In genomic region chr4:39840516-39840915, GRCh38 we compare ENCODE assay signal across 5 cellular contexts.
DNase-seq lines count a peak whose midpoint lies in the region; FAIRE-seq and TF ChIP-seq lines count a peak whose summit lies in the region.
"Not testable (repeated sequence)": the region's sequence is repeated elsewhere in the genome, so short reads cannot be mapped to it uniquely, and the experiment has no call there.

No MANE protein-coding gene starts in this region.

- not testable (repeated sequence) for H3K27me3 Mint-ChIP-seq in osteocyte (ENCODE audit: unreplicated experiment); progenitor cell of endocrine pancreas

- not testable (repeated sequence) for H3K4me3 ChIP-seq in trophoblast cell (ENCODE audit: low read depth, low read length)

- FAIRE-seq in GM12891 (lab: Jason Lieb, UNC), result peak; percentile 41

- no CpG with 5 or more reads among the region's 14 CpGs for whole genome bisulfite sequencing in trophoblast cell (ENCODE audit: extremely low coverage, insufficient coverage, insufficient read length)

- not testable (repeated sequence) for H3K4me3 Mint-ChIP-seq in osteocyte (ENCODE audit: unreplicated experiment); progenitor cell of endocrine pancreas (ENCODE audit: low read depth)

- not testable (repeated sequence) for H3K23ac ChIP-seq in trophoblast cell (ENCODE audit: low read length)

- not testable (repeated sequence) for H3K4ac ChIP-seq in trophoblast cell (ENCODE audit: low read depth, low read length)

- TF ChIP-seq POLR2A in GM12891 (IDR thresholded peaks at IDR 0.05; ENCODE audit: low read depth, low read length), result not testable (repeated sequence)

- not testable (repeated sequence) for H2AFZ ChIP-seq in trophoblast cell (ENCODE audit: insufficient read depth, low read length, poor library complexity)

- not testable (repeated sequence) for H3K9me3 Mint-ChIP-seq in osteocyte (ENCODE audit: unreplicated experiment); progenitor cell of endocrine pancreas (ENCODE audit: low read depth)

- H3K27me3 ChIP-seq in trophoblast cell (ENCODE audit: insufficient read depth, low read length), result not testable (repeated sequence)

- not testable (repeated sequence) for H3K4me2 ChIP-seq in trophoblast cell (ENCODE audit: low read length)

- H4K8ac ChIP-seq in trophoblast cell (ENCODE audit: low read depth, low read length), result not testable (repeated sequence)

- H2BK12ac ChIP-seq in trophoblast cell (ENCODE audit: low read length), result not testable (repeated sequence)

- not testable (repeated sequence) for H2BK5ac ChIP-seq in trophoblast cell (ENCODE audit: low read depth, low read length, poor library complexity)

- DNase-seq in GM12891 (ENCODE audit: insufficient read length, low spot score); progenitor cell of endocrine pancreas (ENCODE audit: low spot score, unreplicated experiment): not testable (repeated sequence)
- peak; percentile 85 for DNase-seq in mesenteric fat pad (ENCODE audit: low spot score)
- peak; percentile 71 for DNase-seq in osteocyte (ENCODE audit: extremely low spot score, unreplicated experiment)
- peak; percentile 56 to 72 for DNase-seq in trophoblast cell

- not testable (repeated sequence) for H3K27ac Mint-ChIP-seq in osteocyte (ENCODE audit: unreplicated experiment)
- peak overlapping the region; percentile 29 for H3K27ac Mint-ChIP-seq in progenitor cell of endocrine pancreas

- not testable (repeated sequence) for TF ChIP-seq CTCF in osteocyte (IDR thresholded peaks at IDR 0.05); progenitor cell of endocrine pancreas (IDR thresholded peaks at IDR 0.05; ENCODE audit: unreplicated experiment)

- not testable (repeated sequence) for H3K79me1 ChIP-seq in trophoblast cell (ENCODE audit: low read length)

- H4K12ac ChIP-seq in trophoblast cell (ENCODE audit: low read depth, low read length), result not testable (repeated sequence)

- not testable (repeated sequence) for H2AK5ac ChIP-seq in trophoblast cell (ENCODE audit: low read length)

- not testable (repeated sequence) for H2BK120ac ChIP-seq in trophoblast cell (ENCODE audit: insufficient read depth, low read length, poor library complexity)

- H3K4me1 Mint-ChIP-seq in osteocyte (ENCODE audit: unreplicated experiment); progenitor cell of endocrine pancreas (ENCODE audit: low read depth): not testable (repeated sequence)

- peaks cover 37 to 43% of the 10 kb centered on the region in 2 experiments for H3K36me3 ChIP-seq in trophoblast cell (ENCODE audit: control insufficient read depth in 1 of 2, insufficient read depth in 2 of 2, low read length in 2 of 2)

- not testable (repeated sequence) for H3K27ac ChIP-seq in trophoblast cell (ENCODE audit: low read depth, low read length)

- H3K4me1 ChIP-seq in trophoblast cell (ENCODE audit: control insufficient read depth in 1 of 2, insufficient read depth in 2 of 2, low read length in 2 of 2), result not testable (repeated sequence)

- H3K14ac ChIP-seq in trophoblast cell (ENCODE audit: low read length), result not testable (repeated sequence)

- H3K79me2 ChIP-seq in trophoblast cell (ENCODE audit: control insufficient read depth, insufficient read depth, low read length, poor library complexity), result not testable (repeated sequence)

- peaks cover 52% of the 10 kb centered on the region for H3K36me3 Mint-ChIP-seq in osteocyte (ENCODE audit: unreplicated experiment)
- H3K36me3 Mint-ChIP-seq in progenitor cell of endocrine pancreas (ENCODE audit: insufficient read depth), result peaks cover 36% of the 10 kb centered on the region

- not testable (repeated sequence) for H3K9ac ChIP-seq in trophoblast cell (ENCODE audit: low read length)

- H4K91ac ChIP-seq in trophoblast cell (ENCODE audit: low read depth, low read length), result not testable (repeated sequence)

- H3K18ac ChIP-seq in trophoblast cell (ENCODE audit: low read length), result not testable (repeated sequence)

- not testable (repeated sequence) for H3K9me3 ChIP-seq in trophoblast cell (ENCODE audit: insufficient read depth, low read depth, low read length)
